ENCODE assay signal across 14 cellular contexts in genomic region chr2:45852450-45853150, GRCh38.
DNase-seq lines count a peak whose midpoint lies in the region; ATAC-seq, FAIRE-seq and TF ChIP-seq lines count a peak whose summit lies in the region.
"Had no signal": no experiment of that assay in that cellular context is flagged by ENCODE, and none has a peak within 500 bp of the region (broad histone marks: within the 10 kb centered on the region; RNA-seq: fewer than 3 reads in every experiment).

No MANE protein-coding gene starts in this region.

- 86% methylated on average over 6 of the region's 6 CpGs; no CpG with 5 or more reads in 1 of the 2 experiments for WGBS in H1 (ENCODE audit: extremely low coverage in 1 of 2, insufficient coverage in 1 of 2, insufficient read length in 1 of 2, insufficient replicate concordance in 2 of 2, low coverage in 1 of 2, low lambda C conversion rate in 2 of 2, missing lambda C conversion rate in 1 of 2), 2 experiments

- H4K5ac ChIP-seq in H1 (ENCODE audit: insufficient read length, low read depth, low read length) = no peak overlapping the region

- H2BK120ac ChIP-seq in H1 (replicated peaks; ENCODE audit: low read depth, low read length) = no peak overlapping the region

- H3K79me1 ChIP-seq in H1 (ENCODE audit: low read depth, low read length) = no peaks in the 10 kb centered on the region

- no peak overlapping the region for H4K8ac ChIP-seq in H1 (ENCODE audit: extremely low read depth, insufficient read depth, low read length)

- no peak overlapping the region for H4K91ac ChIP-seq in H1 (replicated peaks; ENCODE audit: insufficient read length, low read length)

- peaks cover 23% of the 10 kb centered on the region for H3K4me1 Mint-ChIP-seq in activated CD4-positive, alpha-beta memory T cell treated with anti-CD3 and anti-CD28 coated beads for 36 hours (ENCODE audit: low read depth)

- no peaks in the 10 kb centered on the region for H3K79me2 ChIP-seq in H1 (ENCODE audit: control insufficient read depth in 1 of 2, insufficient read depth in 2 of 2, low read length in 2 of 2)

- no peaks in the 10 kb centered on the region for H3K27me3 Mint-ChIP-seq in activated CD4-positive, alpha-beta memory T cell treated with anti-CD3 and anti-CD28 coated beads for 36 hours
- H3K27me3 Mint-ChIP-seq: activated naive CD4-positive, alpha-beta T cell treated with anti-CD3 and anti-CD28 coated beads, Interleukin-2, amount 50 U/mL, for 24 hours had no signal

- no peak overlapping the region for H3K4ac ChIP-seq in H1 (replicated peaks; ENCODE audit: insufficient read length, low read depth, low read length)

- no peaks in the 10 kb centered on the region for H4K20me1 ChIP-seq in H1 (replicated peaks in 1 of 2; ENCODE audit: control insufficient read depth in 1 of 2, insufficient read depth in 2 of 2, low read length in 2 of 2)

- no peak overlapping the region for H3K9ac ChIP-seq in H1 (replicated peaks in 1 of 4; ENCODE audit: extremely low read depth in 1 of 4, low read depth in 3 of 4, low read length in 3 of 4)

- no peaks in the 10 kb centered on the region for H3K23me2 ChIP-seq in H1 (ENCODE audit: low read depth, low read length)

- intact Hi-C loops in activated CD4-positive, alpha-beta memory T cell treated with anti-CD3 and anti-CD28 coated beads for 36 hours (cut with micrococcal nuclease) = no loop called here

- H3K14ac ChIP-seq in H1 (ENCODE audit: insufficient read length) = no peak overlapping the region

- CTCF ChIA-PET in HEK293 (lab: Yijun Ruan, JAX) = no interaction called here
- CTCF ChIA-PET in H1 (lab: Charles Lee; ENCODE audit: partially characterized antibody) = interaction anchor here (0.6 kb wide), 1 partner anchor 83 kb away, joined by 3 read pairs; no protein-coding TSS in a partner anchor
- CTCF ChIA-PET in activated CD4-positive, alpha-beta memory T cell treated with anti-CD3 and anti-CD28 coated beads for 36 hours (lab: Charles Lee) = no interaction called here

- POLR2A ChIA-PET in HEK293 (lab: Yijun Ruan, JAX) (no interaction called here), H1 (lab: Charles Lee; ENCODE audit: partially characterized antibody) (interaction anchor here (0.8 kb wide), 1 partner anchor 17 kb away, joined by 3 read pairs; no protein-coding TSS in a partner anchor)
- POLR2A ChIA-PET in activated CD4-positive, alpha-beta memory T cell treated with anti-CD3 and anti-CD28 coated beads for 36 hours (lab: Charles Lee) = no interaction called here

- no peak overlapping the region for H3K4me3 Mint-ChIP-seq in activated CD4-positive, alpha-beta memory T cell treated with anti-CD3 and anti-CD28 coated beads for 36 hours
- H3K4me3 Mint-ChIP-seq: activated naive CD4-positive, alpha-beta T cell treated with anti-CD3 and anti-CD28 coated beads, Interleukin-2, amount 50 U/mL, for 24 hours; CD8-positive, alpha-beta T cell had no signal

- no peaks in the 10 kb centered on the region; the same call in 1 of the 2 replicates for H3K4me1 ChIP-seq in HEK293 (ENCODE audit: control insufficient read depth, insufficient read depth, low read length)
- no peaks in the 10 kb centered on the region for H3K4me1 ChIP-seq in H1 (replicated peaks in 1 of 4; ENCODE audit: control insufficient read depth in 3 of 4, insufficient read depth in 4 of 4, low read length in 3 of 4)

- TF ChIP-seq CTCF in HEK293 (tag by site-specific recombination; IDR thresholded peaks at IDR 0.05) (no peak), H1 (IDR thresholded peaks at IDR 0.05; ENCODE audit: control extremely low read depth in 1 of 3, insufficient read depth in 1 of 3, low read depth in 1 of 3, low read length in 3 of 3) (no peak)

- no peak overlapping the region for H3K18ac ChIP-seq in H1 (ENCODE audit: extremely low read depth, low read length)

- H2BK15ac ChIP-seq in H1 (ENCODE audit: low read length) = no peak overlapping the region

- no peak overlapping the region for H2BK20ac ChIP-seq in H1 (ENCODE audit: low read length)

- H2AFZ ChIP-seq in H1 (ENCODE audit: low read length) = peak overlapping the region; percentile 34; the same call in 1 of the 2 replicates

- H2BK12ac ChIP-seq in H1 (ENCODE audit: low read depth, low read length) = no peak overlapping the region

- no peak overlapping the region for H3K56ac ChIP-seq in H1 (replicated peaks; ENCODE audit: insufficient read length, low read depth, low read length)

- FAIRE-seq in H1 (lab: Jason Lieb, UNC) = no peak

- H3K27me3 ChIP-seq in H1 (replicated peaks in 1 of 4; ENCODE audit: control insufficient read depth in 3 of 4, extremely low read depth in 1 of 4, insufficient read depth in 3 of 4, low read length in 3 of 4) = no peaks in the 10 kb centered on the region
- H3K27me3 ChIP-seq: esophagus squamous epithelium, tibial nerve had no signal

- no peak overlapping the region for H3K4me2 ChIP-seq in H1 (ENCODE audit: insufficient read depth in 1 of 2, low read depth in 2 of 2, low read length in 2 of 2)
- H3K4me2 ChIP-seq: smooth muscle cell had no signal

- H3K23ac ChIP-seq in H1 (ENCODE audit: insufficient read length) = no peak overlapping the region

- no peaks in the 10 kb centered on the region for H3K9me3 ChIP-seq in HEK293 (ENCODE audit: control insufficient read depth, insufficient read depth, low read depth, low read length)
- H3K9me3 ChIP-seq in H1 (ENCODE audit: insufficient read depth in 2 of 2, low read depth in 1 of 2, low read length in 1 of 2) = no peaks in the 10 kb centered on the region
- H3K9me3 ChIP-seq: esophagus squamous epithelium, tibial nerve had no signal

- no peak overlapping the region for H2BK5ac ChIP-seq in H1 (ENCODE audit: low read depth, low read length)

- no peaks in the 10 kb centered on the region for H3K36me3 ChIP-seq in HEK293 (ENCODE audit: control insufficient read depth in 2 of 2, insufficient read depth in 1 of 2, low read length in 2 of 2)
- H3K36me3 ChIP-seq in H1 (ENCODE audit: control insufficient read depth in 2 of 4, insufficient read depth in 4 of 4, low read length in 3 of 4) = no peaks in the 10 kb centered on the region
- H3K36me3 ChIP-seq: esophagus squamous epithelium, tibial nerve had no signal

- ATAC-seq in GM19043 (IDR thresholded peaks at IDR 0.05; ENCODE audit: low read depth, unreplicated experiment) = peak; percentile 82
- peak; percentile 75 for ATAC-seq in HG03354 (IDR thresholded peaks at IDR 0.05; ENCODE audit: poor library complexity, severe bottlenecking, unreplicated experiment)
- ATAC-seq: CD8-positive, alpha-beta T cell had no signal

- TF ChIP-seq RAD21 in H1 (IDR thresholded peaks at IDR 0.05 in 1 of 2, conservative IDR thresholded peaks at IDR 0.05 in 1 of 2; ENCODE audit: low read depth in 2 of 2, low read length in 2 of 2) = no peak

- H3K27ac Mint-ChIP-seq in activated CD4-positive, alpha-beta memory T cell treated with anti-CD3 and anti-CD28 coated beads for 36 hours = no peak overlapping the region
- H3K27ac Mint-ChIP-seq: activated naive CD4-positive, alpha-beta T cell treated with anti-CD3 and anti-CD28 coated beads, Interleukin-2, amount 50 U/mL, for 24 hours; CD8-positive, alpha-beta T cell had no signal

- H3K9me3 Mint-ChIP-seq in activated CD4-positive, alpha-beta memory T cell treated with anti-CD3 and anti-CD28 coated beads for 36 hours = peaks cover 6% of the 10 kb centered on the region
- H3K9me3 Mint-ChIP-seq: activated naive CD4-positive, alpha-beta T cell treated with anti-CD3 and anti-CD28 coated beads, Interleukin-2, amount 50 U/mL, for 24 hours; CD8-positive, alpha-beta T cell had no signal

- TF ChIP-seq POLR2A in H1 (IDR thresholded peaks at IDR 0.05; ENCODE audit: control extremely low read depth in 1 of 2, low read depth in 2 of 2, low read length in 2 of 2) = no peak

- H2AK5ac ChIP-seq in H1 (ENCODE audit: low read depth, low read length) = no peak overlapping the region

- no peak overlapping the region for H3K4me3 ChIP-seq in HEK293 (ENCODE audit: low read depth, low read length)
- H3K4me3 ChIP-seq in H1 (ENCODE audit: extremely low read depth in 1 of 4, insufficient read depth in 2 of 4, low read depth in 3 of 4, low read length in 4 of 4) = no peak overlapping the region
- H3K4me3 ChIP-seq: esophagus squamous epithelium, smooth muscle cell, tibial nerve had no signal

- no peak for TF ChIP-seq EP300 in H1 (IDR thresholded peaks at IDR 0.05; ENCODE audit: borderline replicate concordance in 1 of 2, low read depth in 2 of 2, low read length in 2 of 2)

- DNase-seq in H1 (ENCODE audit: low read depth in 1 of 2, low spot score in 2 of 2) (no peak), activated gamma-delta T cell treated with Interleukin-2 at 50 U/mL for 16 hours (no peak), NCI-H1694 (lab: John Stamatoyannopoulos, UW) (no peak)
- DNase-seq in activated CD4-positive, alpha-beta memory T cell treated with anti-CD3 and anti-CD28 coated beads for 36 hours = no peak
- no peak for DNase-seq in effector CD8-positive, alpha-beta T cell (lab: John Stamatoyannopoulos, UW)
- DNase-seq: CD8-positive, alpha-beta T cell; esophagus squamous epithelium; mesenchymal stem cell had no signal

- H3K27ac ChIP-seq in HEK293 (ENCODE audit: extremely low read depth, low read depth, low read length) = no peak overlapping the region
- H3K27ac ChIP-seq in H1 (ENCODE audit: low read depth, low read length) = no peak overlapping the region
- H3K27ac ChIP-seq: esophagus squamous epithelium had no signal

- peaks cover 17% of the 10 kb centered on the region for H3K36me3 Mint-ChIP-seq in activated CD4-positive, alpha-beta memory T cell treated with anti-CD3 and anti-CD28 coated beads for 36 hours
- H3K36me3 Mint-ChIP-seq: CD8-positive, alpha-beta T cell had no signal

TF ChIP-seq in HEK293, 187 proteins besides CTCF, POLR2A, EP300 and RAD21 (continues in another document):
- no peak for TF ChIP-seq ZNF19 (tag by site-specific recombination; IDR thresholded peaks at IDR 0.05; ENCODE audit: low read depth)

TF ChIP-seq in H1, 55 proteins besides CTCF, POLR2A, EP300 and RAD21 (continues in another document):
- no peak for TF ChIP-seq JUND (IDR thresholded peaks at IDR 0.05; ENCODE audit: low read length)
